Comparison of ENCODE assay signal across 1 cellular context in the genomic region with DNA sequence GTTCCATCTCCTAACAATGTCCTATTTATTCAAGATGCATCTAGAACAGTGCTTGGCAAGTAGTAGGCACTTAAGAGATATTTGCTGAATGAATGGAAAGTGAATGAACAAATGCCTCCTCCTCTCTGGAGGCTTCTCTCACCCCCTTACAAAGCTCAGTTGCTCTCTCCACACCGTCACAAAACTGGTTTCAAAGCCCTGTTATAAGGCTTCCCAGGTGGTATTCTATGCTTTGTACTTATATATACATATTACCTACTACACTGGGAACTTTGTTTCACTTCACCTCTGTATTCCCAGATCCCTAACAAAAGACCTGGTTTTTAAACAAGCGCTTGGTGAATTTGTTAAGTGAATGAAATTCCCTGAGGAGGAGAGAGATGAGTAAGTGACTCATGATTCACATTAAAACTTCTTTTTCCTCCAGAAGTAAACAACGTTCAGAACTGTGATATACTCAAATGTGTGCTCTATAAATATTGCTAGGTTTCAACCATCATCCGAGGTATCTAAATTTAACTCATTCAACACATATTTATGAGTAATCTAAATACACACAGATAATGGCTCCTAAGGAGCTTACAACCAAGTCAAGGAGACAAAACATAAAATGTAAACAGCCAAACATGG.
TF ChIP-seq lines count a peak whose summit lies in the region.

No MANE protein-coding gene starts in this region.

TF ChIP-seq in H1, 55 proteins besides CTCF, POLR2A, EP300 and RAD21:
- TF ChIP-seq BACH1 (IDR thresholded peaks at IDR 0.05; ENCODE audit: low read length), result no peak
- TF ChIP-seq KDM1A (IDR thresholded peaks at IDR 0.05; ENCODE audit: borderline replicate concordance, low read length), result no peak
- no peak for TF ChIP-seq PHF8 (conservative IDR thresholded peaks at IDR 0.05; ENCODE audit: low read depth, low read length)
- no peak for TF ChIP-seq KDM4A (IDR thresholded peaks at IDR 0.05; ENCODE audit: low read depth, low read length, severe bottlenecking)
- TF ChIP-seq ATF2 (IDR thresholded peaks at IDR 0.05; ENCODE audit: low read length), result no peak
- no peak for TF ChIP-seq HDAC2 (IDR thresholded peaks at IDR 0.05; ENCODE audit: borderline replicate concordance in 1 of 2, low read depth in 2 of 2, low read length in 2 of 2)
- TF ChIP-seq, protein P1, sequence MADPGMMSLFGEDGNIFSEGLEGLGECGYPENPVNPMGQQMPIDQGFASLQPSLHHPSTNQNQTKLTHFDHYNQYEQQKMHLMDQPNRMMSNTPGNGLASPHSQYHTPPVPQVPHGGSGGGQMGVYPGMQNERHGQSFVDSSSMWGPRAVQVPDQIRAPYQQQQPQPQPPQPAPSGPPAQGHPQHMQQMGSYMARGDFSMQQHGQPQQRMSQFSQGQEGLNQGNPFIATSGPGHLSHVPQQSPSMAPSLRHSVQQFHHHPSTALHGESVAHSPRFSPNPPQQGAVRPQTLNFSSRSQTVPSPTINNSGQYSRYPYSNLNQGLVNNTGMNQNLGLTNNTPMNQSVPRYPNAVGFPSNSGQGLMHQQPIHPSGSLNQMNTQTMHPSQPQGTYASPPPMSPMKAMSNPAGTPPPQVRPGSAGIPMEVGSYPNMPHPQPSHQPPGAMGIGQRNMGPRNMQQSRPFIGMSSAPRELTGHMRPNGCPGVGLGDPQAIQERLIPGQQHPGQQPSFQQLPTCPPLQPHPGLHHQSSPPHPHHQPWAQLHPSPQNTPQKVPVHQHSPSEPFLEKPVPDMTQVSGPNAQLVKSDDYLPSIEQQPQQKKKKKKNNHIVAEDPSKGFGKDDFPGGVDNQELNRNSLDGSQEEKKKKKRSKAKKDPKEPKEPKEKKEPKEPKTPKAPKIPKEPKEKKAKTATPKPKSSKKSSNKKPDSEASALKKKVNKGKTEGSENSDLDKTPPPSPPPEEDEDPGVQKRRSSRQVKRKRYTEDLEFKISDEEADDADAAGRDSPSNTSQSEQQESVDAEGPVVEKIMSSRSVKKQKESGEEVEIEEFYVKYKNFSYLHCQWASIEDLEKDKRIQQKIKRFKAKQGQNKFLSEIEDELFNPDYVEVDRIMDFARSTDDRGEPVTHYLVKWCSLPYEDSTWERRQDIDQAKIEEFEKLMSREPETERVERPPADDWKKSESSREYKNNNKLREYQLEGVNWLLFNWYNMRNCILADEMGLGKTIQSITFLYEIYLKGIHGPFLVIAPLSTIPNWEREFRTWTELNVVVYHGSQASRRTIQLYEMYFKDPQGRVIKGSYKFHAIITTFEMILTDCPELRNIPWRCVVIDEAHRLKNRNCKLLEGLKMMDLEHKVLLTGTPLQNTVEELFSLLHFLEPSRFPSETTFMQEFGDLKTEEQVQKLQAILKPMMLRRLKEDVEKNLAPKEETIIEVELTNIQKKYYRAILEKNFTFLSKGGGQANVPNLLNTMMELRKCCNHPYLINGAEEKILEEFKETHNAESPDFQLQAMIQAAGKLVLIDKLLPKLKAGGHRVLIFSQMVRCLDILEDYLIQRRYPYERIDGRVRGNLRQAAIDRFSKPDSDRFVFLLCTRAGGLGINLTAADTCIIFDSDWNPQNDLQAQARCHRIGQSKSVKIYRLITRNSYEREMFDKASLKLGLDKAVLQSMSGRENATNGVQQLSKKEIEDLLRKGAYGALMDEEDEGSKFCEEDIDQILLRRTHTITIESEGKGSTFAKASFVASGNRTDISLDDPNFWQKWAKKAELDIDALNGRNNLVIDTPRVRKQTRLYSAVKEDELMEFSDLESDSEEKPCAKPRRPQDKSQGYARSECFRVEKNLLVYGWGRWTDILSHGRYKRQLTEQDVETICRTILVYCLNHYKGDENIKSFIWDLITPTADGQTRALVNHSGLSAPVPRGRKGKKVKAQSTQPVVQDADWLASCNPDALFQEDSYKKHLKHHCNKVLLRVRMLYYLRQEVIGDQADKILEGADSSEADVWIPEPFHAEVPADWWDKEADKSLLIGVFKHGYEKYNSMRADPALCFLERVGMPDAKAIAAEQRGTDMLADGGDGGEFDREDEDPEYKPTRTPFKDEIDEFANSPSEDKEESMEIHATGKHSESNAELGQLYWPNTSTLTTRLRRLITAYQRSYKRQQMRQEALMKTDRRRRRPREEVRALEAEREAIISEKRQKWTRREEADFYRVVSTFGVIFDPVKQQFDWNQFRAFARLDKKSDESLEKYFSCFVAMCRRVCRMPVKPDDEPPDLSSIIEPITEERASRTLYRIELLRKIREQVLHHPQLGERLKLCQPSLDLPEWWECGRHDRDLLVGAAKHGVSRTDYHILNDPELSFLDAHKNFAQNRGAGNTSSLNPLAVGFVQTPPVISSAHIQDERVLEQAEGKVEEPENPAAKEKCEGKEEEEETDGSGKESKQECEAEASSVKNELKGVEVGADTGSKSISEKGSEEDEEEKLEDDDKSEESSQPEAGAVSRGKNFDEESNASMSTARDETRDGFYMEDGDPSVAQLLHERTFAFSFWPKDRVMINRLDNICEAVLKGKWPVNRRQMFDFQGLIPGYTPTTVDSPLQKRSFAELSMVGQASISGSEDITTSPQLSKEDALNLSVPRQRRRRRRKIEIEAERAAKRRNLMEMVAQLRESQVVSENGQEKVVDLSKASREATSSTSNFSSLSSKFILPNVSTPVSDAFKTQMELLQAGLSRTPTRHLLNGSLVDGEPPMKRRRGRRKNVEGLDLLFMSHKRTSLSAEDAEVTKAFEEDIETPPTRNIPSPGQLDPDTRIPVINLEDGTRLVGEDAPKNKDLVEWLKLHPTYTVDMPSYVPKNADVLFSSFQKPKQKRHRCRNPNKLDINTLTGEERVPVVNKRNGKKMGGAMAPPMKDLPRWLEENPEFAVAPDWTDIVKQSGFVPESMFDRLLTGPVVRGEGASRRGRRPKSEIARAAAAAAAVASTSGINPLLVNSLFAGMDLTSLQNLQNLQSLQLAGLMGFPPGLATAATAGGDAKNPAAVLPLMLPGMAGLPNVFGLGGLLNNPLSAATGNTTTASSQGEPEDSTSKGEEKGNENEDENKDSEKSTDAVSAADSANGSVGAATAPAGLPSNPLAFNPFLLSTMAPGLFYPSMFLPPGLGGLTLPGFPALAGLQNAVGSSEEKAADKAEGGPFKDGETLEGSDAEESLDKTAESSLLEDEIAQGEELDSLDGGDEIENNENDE (IDR thresholded peaks at IDR 0.05; ENCODE audit: insufficient replicate concordance, low read length), result no peak
